ENCODE assay signal across 1 cellular context in the genomic region with DNA sequence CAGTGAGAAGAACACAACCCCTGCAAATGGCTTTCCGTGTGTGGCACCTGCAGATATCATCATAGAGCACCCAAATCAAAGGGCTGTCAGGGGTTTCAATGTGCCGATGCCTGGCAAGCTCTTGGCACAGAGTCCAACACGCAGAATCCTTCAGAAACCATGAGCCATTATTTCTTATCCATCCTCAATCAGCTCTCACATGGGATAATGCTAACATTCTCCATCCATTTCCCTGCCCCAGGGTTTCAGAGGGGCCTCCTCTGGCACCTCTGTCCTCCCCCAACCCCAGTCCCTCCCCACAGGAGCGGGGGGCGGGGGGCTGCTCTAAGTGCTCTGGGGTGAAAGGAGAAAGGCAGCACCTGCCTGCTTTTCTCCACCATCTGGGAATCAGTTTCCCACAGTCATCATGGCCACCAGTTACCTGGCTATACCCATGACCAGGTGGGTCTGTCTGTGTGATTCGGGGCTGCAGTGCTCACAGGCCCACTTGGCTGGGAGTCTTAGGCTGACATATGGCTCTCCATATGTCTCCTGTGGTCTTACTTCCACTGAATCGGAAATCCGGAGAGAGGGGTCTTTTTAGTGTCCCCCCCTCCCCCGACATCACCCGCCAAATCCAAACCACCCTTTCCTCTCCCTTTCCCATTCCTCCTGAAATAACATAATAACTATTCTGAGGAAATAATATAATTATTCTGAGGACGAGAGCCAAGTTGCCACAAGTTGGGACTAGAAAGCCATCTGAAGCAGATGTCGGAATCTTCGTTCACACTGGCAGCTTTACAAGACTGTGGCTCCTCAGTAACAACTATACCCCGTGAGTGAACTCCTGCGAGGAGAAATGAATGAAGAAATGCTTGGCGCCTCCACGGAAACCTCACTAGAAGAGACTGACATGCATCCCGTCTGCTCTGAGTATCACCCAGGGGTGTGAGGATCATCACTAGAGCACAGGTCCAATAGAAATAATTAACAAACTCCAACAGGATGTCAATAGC.
TF ChIP-seq lines count a peak whose summit lies in the region.

No MANE protein-coding gene starts in this region.

TF ChIP-seq in IMR-90, 13 proteins besides CTCF, POLR2A, EP300 and RAD21:
- TF ChIP-seq ELK1 (IDR thresholded peaks at IDR 0.05; ENCODE audit: borderline replicate concordance, low read depth, low read length) (no peak), CEBPB (IDR thresholded peaks at IDR 0.05; ENCODE audit: low read depth, low read length) (no peak), NFE2L2 (IDR thresholded peaks at IDR 0.05; ENCODE audit: low read depth, low read length) (no peak), USF2 (IDR thresholded peaks at IDR 0.05; ENCODE audit: low read depth, low read length) (no peak), FOS (IDR thresholded peaks at IDR 0.05; ENCODE audit: low read depth, low read length) (no peak), MXI1 (IDR thresholded peaks at IDR 0.05; ENCODE audit: borderline replicate concordance, low read depth, low read length) (no peak), RCOR1 (IDR thresholded peaks at IDR 0.05; ENCODE audit: insufficient replicate concordance, low read length) (no peak), CHD1 (IDR thresholded peaks at IDR 0.05; ENCODE audit: low read depth, low read length) (no peak), RFX5 (IDR thresholded peaks at IDR 0.05; ENCODE audit: low read depth, low read length) (no peak), BHLHE40 (IDR thresholded peaks at IDR 0.05; ENCODE audit: low read depth, low read length) (no peak), MAFK (IDR thresholded peaks at IDR 0.05; ENCODE audit: low read depth, low read length) (no peak), MAZ (IDR thresholded peaks at IDR 0.05; ENCODE audit: borderline replicate concordance, low read depth, low read length) (no peak), SMC3 (IDR thresholded peaks at IDR 0.05; ENCODE audit: low read depth, low read length) (no peak)
TF ChIP-seq in IMR-90: peak in this region for 0.
